9 cellular contexts compared by ENCODE assay signal in the genomic region with DNA sequence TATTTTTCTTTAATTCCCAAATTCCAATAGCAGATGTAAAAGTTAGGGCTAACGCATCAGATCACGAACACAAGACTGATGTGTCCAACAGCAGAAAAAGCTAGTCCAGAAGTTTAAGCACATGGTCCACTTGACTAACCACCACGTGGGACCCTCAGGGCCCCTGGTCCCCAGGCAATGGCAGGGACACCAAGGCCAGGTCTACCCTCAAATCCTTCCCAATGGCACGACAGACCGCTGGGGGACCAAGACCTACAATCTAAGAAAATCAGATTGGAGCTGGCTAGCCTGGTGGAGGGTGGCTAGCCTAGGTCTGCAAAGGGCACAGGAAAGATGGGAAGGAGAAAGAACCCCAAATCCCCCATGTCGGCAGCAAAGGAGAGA. TPM values are rescaled to one million over a fixed set of nuclear protein-coding genes. Genes with fewer than 3 reads are reported as not detected.
DNase-seq lines count a peak whose midpoint lies in the region; ATAC-seq and TF ChIP-seq lines count a peak whose summit lies in the region.
"Had no signal": no experiment of that assay in that cellular context is flagged by ENCODE, and none has a peak within 500 bp of the region (broad histone marks: within the 10 kb centered on the region; RNA-seq: fewer than 3 reads in every experiment).

No MANE protein-coding gene starts in this region.

- H3K36me3 Mint-ChIP-seq in CD8-positive, alpha-beta memory T cell: peaks cover 0 to 32% (median 0%) of the 10 kb centered on the region in 3 donors

- no peak overlapping the region for H3K27ac ChIP-seq in CD8-positive, alpha-beta memory T cell (ENCODE audit: low read depth, low read length)
- no peak overlapping the region for H3K27ac ChIP-seq in PC-3 (ENCODE audit: low read length)
- peak overlapping the region; percentile 15 for H3K27ac ChIP-seq in parathyroid adenoma

- DNase-seq in CD8-positive, alpha-beta memory T cell: peak in 1 of 5 donors; percentile 32
- DNase-seq in PC-3 (no peak), epithelial cell of esophagus (ENCODE audit: low read depth) (no peak), DMS53 (lab: John Stamatoyannopoulos, UW) (no peak), middle frontal gyrus (ENCODE audit: extremely low spot score, low spot score) (no peak)
- DNase-seq: SHP77 treated with DMSO at 0.1 percent for 48 hours had no signal

- no peaks in the 10 kb centered on the region for H3K27me3 Mint-ChIP-seq in CD8-positive, alpha-beta memory T cell

- peaks cover 26% of the 10 kb centered on the region for H3K4me1 ChIP-seq in CD8-positive, alpha-beta memory T cell (ENCODE audit: insufficient read depth, low read length)
- H3K4me1 ChIP-seq in PC-3 (ENCODE audit: insufficient read depth, low read length) (peaks cover 12% of the 10 kb centered on the region), parathyroid adenoma (peaks cover 21% of the 10 kb centered on the region)

- TF ChIP-seq CTCF in PC-3 (conservative IDR thresholded peaks at IDR 0.05; ENCODE audit: low read depth, low read length): no peak
- TF ChIP-seq CTCF in epithelial cell of esophagus (IDR thresholded peaks at IDR 0.05; ENCODE audit: insufficient read depth, low read depth, low read length, missing control alignments): no peak
- no peak for TF ChIP-seq CTCF in parathyroid adenoma (IDR thresholded peaks at IDR 0.05)

- peaks cover 11% of the 10 kb centered on the region for H3K36me3 ChIP-seq in CD8-positive, alpha-beta memory T cell (ENCODE audit: insufficient read depth, low read length)
- no peaks in the 10 kb centered on the region; the same call in none of the 2 replicates for H3K36me3 ChIP-seq in PC-3 (ENCODE audit: low read depth, low read length)
- no peaks in the 10 kb centered on the region for H3K36me3 ChIP-seq in parathyroid adenoma (ENCODE audit: control insufficient read depth, insufficient read depth, low read length)

- peak overlapping the region; percentile 88 to 97 (median 94) for H3K4me3 Mint-ChIP-seq in CD8-positive, alpha-beta memory T cell

- H3K9ac ChIP-seq in PC-3 (ENCODE audit: low read length) (peak overlapping the region; percentile 91), parathyroid adenoma (no peak overlapping the region)

- H4K20me1 ChIP-seq in PC-3 (ENCODE audit: low read length): peaks cover 5% of the 10 kb centered on the region

- H3K27me3 ChIP-seq in CD8-positive, alpha-beta memory T cell (ENCODE audit: insufficient read depth, low read length, poor library complexity, severe bottlenecking): no peaks in the 10 kb centered on the region
- H3K27me3 ChIP-seq in PC-3 (ENCODE audit: low read length) (no peaks in the 10 kb centered on the region), parathyroid adenoma (ENCODE audit: control insufficient read depth, insufficient read depth, low read length) (no peaks in the 10 kb centered on the region)

- no peak for ATAC-seq in PC-3
- ATAC-seq in GM18873 (IDR thresholded peaks at IDR 0.05; ENCODE audit: low FRiP score, unreplicated experiment): no peak
- ATAC-seq in HG02610 (IDR thresholded peaks at IDR 0.05; ENCODE audit: unreplicated experiment): no peak

- H3K9me2 ChIP-seq in PC-3 (replicated peaks; ENCODE audit: low read length): no peaks in the 10 kb centered on the region

- H2AFZ ChIP-seq in PC-3 (ENCODE audit: low read length) (no peak overlapping the region), parathyroid adenoma (no peak overlapping the region)

- no peaks in the 10 kb centered on the region for H3K9me3 Mint-ChIP-seq in CD8-positive, alpha-beta memory T cell

- TSS peak; percentile 44 for BruUV-seq in PC-3 (replicated peaks; lab: Mats Ljungman, UMichigan)

- H3F3A ChIP-seq in PC-3 (ENCODE audit: low read length, unreplicated experiment): no peaks in the 10 kb centered on the region

- peaks cover 36 to 49% (median 39%) of the 10 kb centered on the region in 3 donors for H3K4me1 Mint-ChIP-seq in CD8-positive, alpha-beta memory T cell

- no peaks in the 10 kb centered on the region for H3K9me3 ChIP-seq in CD8-positive, alpha-beta memory T cell (ENCODE audit: low read length)
- H3K9me3 ChIP-seq in PC-3 (ENCODE audit: low read length) (no peaks in the 10 kb centered on the region), parathyroid adenoma (ENCODE audit: control insufficient read depth, low read length) (no peaks in the 10 kb centered on the region)

- H3K79me2 ChIP-seq in PC-3 (ENCODE audit: low read length) (peaks cover 54% of the 10 kb centered on the region), parathyroid adenoma (peaks cover 36% of the 10 kb centered on the region)

- CTCF ChIA-PET in CD8-positive, alpha-beta memory T cell (lab: Charles Lee): interaction anchor here (0.7 to 9.0 kb wide), 20 partner anchors 11 to 252 kb away, joined by 3 to 120 read pairs (median 7); partner anchors contain the start of genes FBXO24, LRCH4, MOSPD3 and POP7
- CTCF ChIA-PET in PC-3 (lab: Charles Lee): interaction anchor here (0.7 kb wide), 2 partner anchors 33 to 54 kb away, joined by 4 read pairs; no protein-coding TSS in a partner anchor

- H3K27ac Mint-ChIP-seq in CD8-positive, alpha-beta memory T cell: peak overlapping the region in 7 of 8 donors; percentile 80 to 98 (median 93)

- peak overlapping the region; percentile 81 for H3K4me3 ChIP-seq in CD8-positive, alpha-beta memory T cell (ENCODE audit: low read length)
- peak overlapping the region; percentile 96 for H3K4me3 ChIP-seq in PC-3 (ENCODE audit: low read length)
- peak overlapping the region; percentile 72 for H3K4me3 ChIP-seq in epithelial cell of esophagus (ENCODE audit: low read length)
- H3K4me3 ChIP-seq in parathyroid adenoma (ENCODE audit: low read depth, low read length): peak overlapping the region; percentile 65

- intact Hi-C loops in PC-3 (cut with micrococcal nuclease): loop anchor here (5.0 kb wide), 1 partner anchor 105 kb away; the partner anchor contains the start of genes FBXO24 and LRCH4

- H3K4me2 ChIP-seq in PC-3 (ENCODE audit: low read length) (peak overlapping the region; percentile 90), parathyroid adenoma (ENCODE audit: low read length) (peak overlapping the region; percentile 79)

- POLR2A ChIA-PET in CD8-positive, alpha-beta memory T cell (lab: Charles Lee): interaction anchor here (1.0 to 2.8 kb wide), 6 partner anchors 11 to 264 kb away, joined by 3 to 16 read pairs (median 4); partner anchors contain the start of genes FBXO24, MOSPD3, POP7 and ZCWPW1
- POLR2A ChIA-PET in PC-3 (lab: Charles Lee; ENCODE audit: unreplicated experiment): interaction anchor here (0.7 to 1.1 kb wide), 2 partner anchors 19 to 80 kb away, joined by 3 to 6 read pairs; partner anchors contain the start of genes GNB2 and MOSPD3

RNA-seq across cellular contexts. Expression of gene GIGYF1, which starts 1.5 kb away (rescaled TPM):
- 10 to 100 TPM; 51.4 to 54.7 TPM for total RNA-seq in CD8-positive, alpha-beta memory T cell
- 3.2 TPM for polyA plus RNA-seq in CD8-positive, alpha-beta memory T cell
- total RNA-seq in PC-3 (2014; rRNA removed): 25.9 and 26.6 TPM in 2 replicates

RNA-seq across cellular contexts. Expression of gene POP7, which starts 13.4 kb away (rescaled TPM):
- total RNA-seq in CD8-positive, alpha-beta memory T cell: 10 to 100 TPM; 79.7 to 83.3 TPM
- polyA plus RNA-seq in CD8-positive, alpha-beta memory T cell: 51.7 TPM
- total RNA-seq in PC-3 (2014; rRNA removed): 151 and 154 TPM in 2 replicates

RNA-seq across cellular contexts. Expression of gene GNB2, which starts 19.0 kb away (rescaled TPM):
- total RNA-seq in CD8-positive, alpha-beta memory T cell: 100 to 1,000 TPM; 253 to 262 TPM
- 62.9 TPM for polyA plus RNA-seq in CD8-positive, alpha-beta memory T cell
- total RNA-seq in PC-3 (2014; rRNA removed): 164 and 227 TPM in 2 replicates

RNA-seq across cellular contexts. Expression of gene EPO, which starts 27.7 kb away (rescaled TPM):
- under 1 TPM in 1 of 2 experiments, not detected in 1; 0.22 TPM for total RNA-seq in CD8-positive, alpha-beta memory T cell
- polyA plus RNA-seq in CD8-positive, alpha-beta memory T cell: not detected
- not detected in 2 replicates for total RNA-seq in PC-3 (2014; rRNA removed)

RNA-seq across cellular contexts. Expression of gene ACTL6B, which starts 36.3 kb away (rescaled TPM):
- total RNA-seq in CD8-positive, alpha-beta memory T cell: not detected
- not detected for polyA plus RNA-seq in CD8-positive, alpha-beta memory T cell
- total RNA-seq in PC-3 (2014; rRNA removed): not detected in 2 replicates
